1 cellular context compared by ENCODE assay signal in the genomic region with DNA sequence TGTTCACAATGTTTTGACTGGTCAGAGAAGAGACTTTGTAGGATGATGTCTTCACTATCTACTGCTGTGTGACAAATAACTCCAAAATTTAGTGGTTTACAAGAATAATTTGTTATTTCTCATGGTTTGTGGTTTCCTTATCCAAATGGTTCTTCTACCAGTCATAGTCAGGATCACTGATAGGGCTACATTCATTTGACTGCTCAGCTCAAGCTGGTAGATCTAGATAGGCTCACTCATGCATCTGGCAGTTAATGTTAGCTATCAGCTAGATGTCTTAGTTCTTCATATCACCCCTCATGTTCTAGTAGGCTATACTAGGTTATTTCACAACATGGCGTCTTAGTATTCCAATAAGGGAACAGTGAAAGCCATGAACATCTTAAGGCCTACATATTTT.
A peak's percentile ranks its signal among the peaks of the same experiment; 100 is the strongest.
TF ChIP-seq lines count a peak whose summit lies in the region.

No MANE protein-coding gene starts in this region.

TF ChIP-seq in K562, 482 proteins besides CTCF, POLR2A, EP300 and RAD21 (continued from another document):
- TF ChIP-seq, protein P1, sequence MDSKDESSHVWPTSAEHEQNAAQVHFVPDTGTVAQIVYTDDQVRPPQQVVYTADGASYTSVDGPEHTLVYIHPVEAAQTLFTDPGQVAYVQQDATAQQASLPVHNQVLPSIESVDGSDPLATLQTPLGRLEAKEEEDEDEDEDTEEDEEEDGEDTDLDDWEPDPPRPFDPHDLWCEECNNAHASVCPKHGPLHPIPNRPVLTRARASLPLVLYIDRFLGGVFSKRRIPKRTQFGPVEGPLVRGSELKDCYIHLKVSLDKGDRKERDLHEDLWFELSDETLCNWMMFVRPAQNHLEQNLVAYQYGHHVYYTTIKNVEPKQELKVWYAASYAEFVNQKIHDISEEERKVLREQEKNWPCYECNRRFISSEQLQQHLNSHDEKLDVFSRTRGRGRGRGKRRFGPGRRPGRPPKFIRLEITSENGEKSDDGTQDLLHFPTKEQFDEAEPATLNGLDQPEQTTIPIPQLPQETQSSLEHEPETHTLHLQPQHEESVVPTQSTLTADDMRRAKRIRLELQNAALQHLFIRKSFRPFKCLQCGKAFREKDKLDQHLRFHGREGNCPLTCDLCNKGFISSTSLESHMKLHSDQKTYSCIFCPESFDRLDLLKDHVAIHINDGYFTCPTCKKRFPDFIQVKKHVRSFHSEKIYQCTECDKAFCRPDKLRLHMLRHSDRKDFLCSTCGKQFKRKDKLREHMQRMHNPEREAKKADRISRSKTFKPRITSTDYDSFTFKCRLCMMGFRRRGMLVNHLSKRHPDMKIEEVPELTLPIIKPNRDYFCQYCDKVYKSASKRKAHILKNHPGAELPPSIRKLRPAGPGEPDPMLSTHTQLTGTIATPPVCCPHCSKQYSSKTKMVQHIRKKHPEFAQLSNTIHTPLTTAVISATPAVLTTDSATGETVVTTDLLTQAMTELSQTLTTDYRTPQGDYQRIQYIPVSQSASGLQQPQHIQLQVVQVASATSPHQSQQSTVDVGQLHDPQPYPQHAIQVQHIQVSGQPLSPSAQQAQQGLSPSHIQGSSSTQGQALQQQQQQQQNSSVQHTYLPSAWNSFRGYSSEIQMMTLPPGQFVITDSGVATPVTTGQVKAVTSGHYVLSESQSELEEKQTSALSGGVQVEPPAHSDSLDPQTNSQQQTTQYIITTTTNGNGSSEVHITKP (IDR thresholded peaks at IDR 0.05; ENCODE audit: partially characterized antibody) = no peak
- TF ChIP-seq PYGO2 (tag; IDR thresholded peaks at IDR 0.05) (0 out of 2 replicates have a peak, but pooled peaks have one; percentile 48), THRAP3 (IDR thresholded peaks at IDR 0.05; ENCODE audit: borderline replicate concordance) (no peak), TRIM24 (IDR thresholded peaks at IDR 0.05) (peak; percentile 82 to 83), ATF7 (IDR thresholded peaks at IDR 0.05) (no peak), JUN (IDR thresholded peaks at IDR 0.05; ENCODE audit: borderline replicate concordance, low read depth, low read length) (no peak), JUN (CRISPR knock-in tag; IDR thresholded peaks at IDR 0.05; ENCODE audit: borderline replicate concordance) (no peak), ESRRA (IDR thresholded peaks at IDR 0.05; ENCODE audit: borderline replicate concordance, low read depth) (peak; percentile 61; the same call in 1 of the 2 replicates), ZNF274 (IDR thresholded peaks at IDR 0.05; ENCODE audit: borderline replicate concordance, low read depth, low read length) (no peak), HCFC1 (IDR thresholded peaks at IDR 0.05; ENCODE audit: low read depth, low read length) (no peak), ZNF695 (CRISPR knock-in tag; IDR thresholded peaks at IDR 0.05) (no peak), RBM34 (IDR thresholded peaks at IDR 0.05; ENCODE audit: borderline replicate concordance, insufficient read depth, low read length) (no peak), ZNF324 (CRISPR knock-in tag; IDR thresholded peaks at IDR 0.05) (no peak)
- TF ChIP-seq, protein P2, sequence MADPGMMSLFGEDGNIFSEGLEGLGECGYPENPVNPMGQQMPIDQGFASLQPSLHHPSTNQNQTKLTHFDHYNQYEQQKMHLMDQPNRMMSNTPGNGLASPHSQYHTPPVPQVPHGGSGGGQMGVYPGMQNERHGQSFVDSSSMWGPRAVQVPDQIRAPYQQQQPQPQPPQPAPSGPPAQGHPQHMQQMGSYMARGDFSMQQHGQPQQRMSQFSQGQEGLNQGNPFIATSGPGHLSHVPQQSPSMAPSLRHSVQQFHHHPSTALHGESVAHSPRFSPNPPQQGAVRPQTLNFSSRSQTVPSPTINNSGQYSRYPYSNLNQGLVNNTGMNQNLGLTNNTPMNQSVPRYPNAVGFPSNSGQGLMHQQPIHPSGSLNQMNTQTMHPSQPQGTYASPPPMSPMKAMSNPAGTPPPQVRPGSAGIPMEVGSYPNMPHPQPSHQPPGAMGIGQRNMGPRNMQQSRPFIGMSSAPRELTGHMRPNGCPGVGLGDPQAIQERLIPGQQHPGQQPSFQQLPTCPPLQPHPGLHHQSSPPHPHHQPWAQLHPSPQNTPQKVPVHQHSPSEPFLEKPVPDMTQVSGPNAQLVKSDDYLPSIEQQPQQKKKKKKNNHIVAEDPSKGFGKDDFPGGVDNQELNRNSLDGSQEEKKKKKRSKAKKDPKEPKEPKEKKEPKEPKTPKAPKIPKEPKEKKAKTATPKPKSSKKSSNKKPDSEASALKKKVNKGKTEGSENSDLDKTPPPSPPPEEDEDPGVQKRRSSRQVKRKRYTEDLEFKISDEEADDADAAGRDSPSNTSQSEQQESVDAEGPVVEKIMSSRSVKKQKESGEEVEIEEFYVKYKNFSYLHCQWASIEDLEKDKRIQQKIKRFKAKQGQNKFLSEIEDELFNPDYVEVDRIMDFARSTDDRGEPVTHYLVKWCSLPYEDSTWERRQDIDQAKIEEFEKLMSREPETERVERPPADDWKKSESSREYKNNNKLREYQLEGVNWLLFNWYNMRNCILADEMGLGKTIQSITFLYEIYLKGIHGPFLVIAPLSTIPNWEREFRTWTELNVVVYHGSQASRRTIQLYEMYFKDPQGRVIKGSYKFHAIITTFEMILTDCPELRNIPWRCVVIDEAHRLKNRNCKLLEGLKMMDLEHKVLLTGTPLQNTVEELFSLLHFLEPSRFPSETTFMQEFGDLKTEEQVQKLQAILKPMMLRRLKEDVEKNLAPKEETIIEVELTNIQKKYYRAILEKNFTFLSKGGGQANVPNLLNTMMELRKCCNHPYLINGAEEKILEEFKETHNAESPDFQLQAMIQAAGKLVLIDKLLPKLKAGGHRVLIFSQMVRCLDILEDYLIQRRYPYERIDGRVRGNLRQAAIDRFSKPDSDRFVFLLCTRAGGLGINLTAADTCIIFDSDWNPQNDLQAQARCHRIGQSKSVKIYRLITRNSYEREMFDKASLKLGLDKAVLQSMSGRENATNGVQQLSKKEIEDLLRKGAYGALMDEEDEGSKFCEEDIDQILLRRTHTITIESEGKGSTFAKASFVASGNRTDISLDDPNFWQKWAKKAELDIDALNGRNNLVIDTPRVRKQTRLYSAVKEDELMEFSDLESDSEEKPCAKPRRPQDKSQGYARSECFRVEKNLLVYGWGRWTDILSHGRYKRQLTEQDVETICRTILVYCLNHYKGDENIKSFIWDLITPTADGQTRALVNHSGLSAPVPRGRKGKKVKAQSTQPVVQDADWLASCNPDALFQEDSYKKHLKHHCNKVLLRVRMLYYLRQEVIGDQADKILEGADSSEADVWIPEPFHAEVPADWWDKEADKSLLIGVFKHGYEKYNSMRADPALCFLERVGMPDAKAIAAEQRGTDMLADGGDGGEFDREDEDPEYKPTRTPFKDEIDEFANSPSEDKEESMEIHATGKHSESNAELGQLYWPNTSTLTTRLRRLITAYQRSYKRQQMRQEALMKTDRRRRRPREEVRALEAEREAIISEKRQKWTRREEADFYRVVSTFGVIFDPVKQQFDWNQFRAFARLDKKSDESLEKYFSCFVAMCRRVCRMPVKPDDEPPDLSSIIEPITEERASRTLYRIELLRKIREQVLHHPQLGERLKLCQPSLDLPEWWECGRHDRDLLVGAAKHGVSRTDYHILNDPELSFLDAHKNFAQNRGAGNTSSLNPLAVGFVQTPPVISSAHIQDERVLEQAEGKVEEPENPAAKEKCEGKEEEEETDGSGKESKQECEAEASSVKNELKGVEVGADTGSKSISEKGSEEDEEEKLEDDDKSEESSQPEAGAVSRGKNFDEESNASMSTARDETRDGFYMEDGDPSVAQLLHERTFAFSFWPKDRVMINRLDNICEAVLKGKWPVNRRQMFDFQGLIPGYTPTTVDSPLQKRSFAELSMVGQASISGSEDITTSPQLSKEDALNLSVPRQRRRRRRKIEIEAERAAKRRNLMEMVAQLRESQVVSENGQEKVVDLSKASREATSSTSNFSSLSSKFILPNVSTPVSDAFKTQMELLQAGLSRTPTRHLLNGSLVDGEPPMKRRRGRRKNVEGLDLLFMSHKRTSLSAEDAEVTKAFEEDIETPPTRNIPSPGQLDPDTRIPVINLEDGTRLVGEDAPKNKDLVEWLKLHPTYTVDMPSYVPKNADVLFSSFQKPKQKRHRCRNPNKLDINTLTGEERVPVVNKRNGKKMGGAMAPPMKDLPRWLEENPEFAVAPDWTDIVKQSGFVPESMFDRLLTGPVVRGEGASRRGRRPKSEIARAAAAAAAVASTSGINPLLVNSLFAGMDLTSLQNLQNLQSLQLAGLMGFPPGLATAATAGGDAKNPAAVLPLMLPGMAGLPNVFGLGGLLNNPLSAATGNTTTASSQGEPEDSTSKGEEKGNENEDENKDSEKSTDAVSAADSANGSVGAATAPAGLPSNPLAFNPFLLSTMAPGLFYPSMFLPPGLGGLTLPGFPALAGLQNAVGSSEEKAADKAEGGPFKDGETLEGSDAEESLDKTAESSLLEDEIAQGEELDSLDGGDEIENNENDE (IDR thresholded peaks at IDR 0.05; ENCODE audit: low read depth, low read length) = no peak
- TF ChIP-seq, protein P3, sequence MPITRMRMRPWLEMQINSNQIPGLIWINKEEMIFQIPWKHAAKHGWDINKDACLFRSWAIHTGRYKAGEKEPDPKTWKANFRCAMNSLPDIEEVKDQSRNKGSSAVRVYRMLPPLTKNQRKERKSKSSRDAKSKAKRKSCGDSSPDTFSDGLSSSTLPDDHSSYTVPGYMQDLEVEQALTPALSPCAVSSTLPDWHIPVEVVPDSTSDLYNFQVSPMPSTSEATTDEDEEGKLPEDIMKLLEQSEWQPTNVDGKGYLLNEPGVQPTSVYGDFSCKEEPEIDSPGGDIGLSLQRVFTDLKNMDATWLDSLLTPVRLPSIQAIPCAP (CRISPR knock-in tag; IDR thresholded peaks at IDR 0.05; ENCODE audit: borderline replicate concordance) = no peak
- TF ChIP-seq, protein P4, sequence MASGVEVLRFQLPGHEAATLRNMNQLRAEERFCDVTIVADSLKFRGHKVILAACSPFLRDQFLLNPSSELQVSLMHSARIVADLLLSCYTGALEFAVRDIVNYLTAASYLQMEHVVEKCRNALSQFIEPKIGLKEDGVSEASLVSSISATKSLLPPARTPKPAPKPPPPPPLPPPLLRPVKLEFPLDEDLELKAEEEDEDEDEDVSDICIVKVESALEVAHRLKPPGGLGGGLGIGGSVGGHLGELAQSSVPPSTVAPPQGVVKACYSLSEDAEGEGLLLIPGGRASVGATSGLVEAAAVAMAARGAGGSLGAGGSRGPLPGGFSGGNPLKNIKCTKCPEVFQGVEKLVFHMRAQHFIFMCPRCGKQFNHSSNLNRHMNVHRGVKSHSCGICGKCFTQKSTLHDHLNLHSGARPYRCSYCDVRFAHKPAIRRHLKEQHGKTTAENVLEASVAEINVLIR (CRISPR knock-in tag; IDR thresholded peaks at IDR 0.05) = peak; percentile 28; the same call in 1 of the 2 replicates
- TF ChIP-seq, protein P5, sequence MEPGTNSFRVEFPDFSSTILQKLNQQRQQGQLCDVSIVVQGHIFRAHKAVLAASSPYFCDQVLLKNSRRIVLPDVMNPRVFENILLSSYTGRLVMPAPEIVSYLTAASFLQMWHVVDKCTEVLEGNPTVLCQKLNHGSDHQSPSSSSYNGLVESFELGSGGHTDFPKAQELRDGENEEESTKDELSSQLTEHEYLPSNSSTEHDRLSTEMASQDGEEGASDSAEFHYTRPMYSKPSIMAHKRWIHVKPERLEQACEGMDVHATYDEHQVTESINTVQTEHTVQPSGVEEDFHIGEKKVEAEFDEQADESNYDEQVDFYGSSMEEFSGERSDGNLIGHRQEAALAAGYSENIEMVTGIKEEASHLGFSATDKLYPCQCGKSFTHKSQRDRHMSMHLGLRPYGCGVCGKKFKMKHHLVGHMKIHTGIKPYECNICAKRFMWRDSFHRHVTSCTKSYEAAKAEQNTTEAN (CRISPR knock-in tag; IDR thresholded peaks at IDR 0.05) = no peak
- TF ChIP-seq, protein P6, sequence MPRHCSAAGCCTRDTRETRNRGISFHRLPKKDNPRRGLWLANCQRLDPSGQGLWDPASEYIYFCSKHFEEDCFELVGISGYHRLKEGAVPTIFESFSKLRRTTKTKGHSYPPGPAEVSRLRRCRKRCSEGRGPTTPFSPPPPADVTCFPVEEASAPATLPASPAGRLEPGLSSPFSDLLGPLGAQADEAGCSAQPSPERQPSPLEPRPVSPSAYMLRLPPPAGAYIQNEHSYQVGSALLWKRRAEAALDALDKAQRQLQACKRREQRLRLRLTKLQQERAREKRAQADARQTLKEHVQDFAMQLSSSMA (CRISPR knock-in tag; IDR thresholded peaks at IDR 0.05) = no peak
